In the genomic region with DNA sequence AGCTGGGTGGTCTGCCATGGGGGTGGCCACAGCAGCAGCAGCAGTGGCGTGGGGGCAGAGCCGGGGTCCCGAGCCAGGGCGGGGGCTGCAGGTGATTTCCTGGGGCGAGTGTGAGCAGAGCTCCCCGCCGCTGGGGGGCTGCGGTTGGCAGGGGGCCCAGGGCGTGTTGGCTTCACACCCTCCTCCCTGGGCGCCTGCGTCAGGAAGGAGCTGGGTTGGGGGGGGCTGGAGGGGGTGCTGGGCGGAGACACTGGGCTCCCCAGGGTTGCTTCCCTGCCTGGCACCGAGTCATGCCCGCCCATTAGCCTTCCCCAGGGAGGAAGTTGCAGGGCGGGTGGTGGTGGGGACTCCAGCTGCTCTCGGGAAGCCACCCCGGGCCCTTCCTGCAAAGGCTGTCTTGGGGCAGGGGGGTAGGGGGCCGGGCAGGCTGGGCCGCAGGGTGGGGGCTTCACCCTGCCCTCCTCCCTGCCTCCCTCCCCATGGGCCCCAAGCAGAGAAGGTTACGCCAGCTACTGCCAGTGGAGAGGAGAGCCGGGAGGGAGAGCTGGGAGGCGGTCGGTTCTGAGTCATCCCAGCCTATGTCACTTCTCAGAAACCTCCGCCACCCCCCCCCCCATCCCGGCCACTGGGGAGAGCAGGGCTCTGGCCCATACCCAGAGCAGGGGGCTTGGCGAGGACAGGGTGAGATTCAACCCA, we compare ENCODE assay signal across 8 cellular contexts. TPM values are rescaled to one million over a fixed set of nuclear protein-coding genes. Genes with fewer than 3 reads are reported as not detected.
DNase-seq lines count a peak whose midpoint lies in the region; ATAC-seq and TF ChIP-seq lines count a peak whose summit lies in the region.

No MANE protein-coding gene starts in this region.

- DNase-seq in GDM1 (lab: John Stamatoyannopoulos, UW) (peak; percentile 88), NCI-H1436 (lab: John Stamatoyannopoulos, UW) (peak; percentile 94), coronary artery (ENCODE audit: low spot score) (peak; percentile 98), lower lobe of right lung (peak; percentile 95)
- DNase-seq in activated CD4-positive, alpha-beta T cell treated with anti-CD3 and anti-CD28 coated beads for 1 hour = peak; percentile 60
- peak; percentile 84 for DNase-seq in stimulated activated CD8-positive, alpha-beta memory T cell treated with anti-CD3 and anti-CD28 coated beads, Interleukin-4, amount 100 ng/mL, for 48 hours

- intact Hi-C loops in lower lobe of right lung (cut with DNase I) = no loop called here

- H3K4me3 ChIP-seq in coronary artery (peak overlapping the region; percentile 96), lower lobe of right lung (peak overlapping the region; percentile 77)

- H3K36me3 ChIP-seq in lower lobe of right lung = peaks cover 53% of the 10 kb centered on the region

- no peaks in the 10 kb centered on the region for H3K27me3 ChIP-seq in lower lobe of right lung (ENCODE audit: low read depth)

- ATAC-seq in lower lobe of right lung = peak; percentile 61 to 66
- no peak for ATAC-seq in HG02938 (IDR thresholded peaks at IDR 0.05; ENCODE audit: unreplicated experiment)
- no peak for ATAC-seq in GM18520 (IDR thresholded peaks at IDR 0.05; ENCODE audit: unreplicated experiment)

- TF ChIP-seq CTCF in coronary artery (IDR thresholded peaks at IDR 0.05) = no peak
- peak; percentile 22 for TF ChIP-seq CTCF in lower lobe of right lung (IDR thresholded peaks at IDR 0.05)

- H3K4me1 ChIP-seq in lower lobe of right lung = peaks cover 57% of the 10 kb centered on the region

- H3K27ac ChIP-seq in coronary artery (peak overlapping the region; percentile 93 to 100), lower lobe of right lung (peak overlapping the region; percentile 98)

- no peaks in the 10 kb centered on the region for H3K9me3 ChIP-seq in lower lobe of right lung

RNA-seq across cellular contexts. Expression of gene MIDN, which starts 4.6 kb away (rescaled TPM):
- total RNA-seq in lower lobe of right lung = 76.3 TPM

RNA-seq across cellular contexts. Expression of gene ATP5F1D, which starts 11.4 kb away (rescaled TPM):
- 116 TPM for total RNA-seq in lower lobe of right lung

RNA-seq across cellular contexts. Expression of gene CBARP, which starts 15.2 kb away (rescaled TPM):
- 0.41 TPM for total RNA-seq in lower lobe of right lung

RNA-seq across cellular contexts. Expression of gene CIRBP, which starts 16.2 kb away (rescaled TPM):
- 352 TPM for total RNA-seq in lower lobe of right lung

RNA-seq across cellular contexts. Expression of gene FAM174C, which starts 22.4 kb away (rescaled TPM):
- total RNA-seq in lower lobe of right lung = 43.5 TPM

Comparison
In these comparisons a context has a peak if more than half of its experiments do, and no peak if none do; other contexts are left out.
1. ATAC-seq: peak in lower lobe of right lung (2 of 2); none in HG02938 (single experiment) and GM18520 (single experiment).
2. Peak in every context shown above with its lines, with median percentiles within 50 percentile points of each other: DNase-seq.